ENCODE assay signal across 8 cellular contexts in the genomic region with DNA sequence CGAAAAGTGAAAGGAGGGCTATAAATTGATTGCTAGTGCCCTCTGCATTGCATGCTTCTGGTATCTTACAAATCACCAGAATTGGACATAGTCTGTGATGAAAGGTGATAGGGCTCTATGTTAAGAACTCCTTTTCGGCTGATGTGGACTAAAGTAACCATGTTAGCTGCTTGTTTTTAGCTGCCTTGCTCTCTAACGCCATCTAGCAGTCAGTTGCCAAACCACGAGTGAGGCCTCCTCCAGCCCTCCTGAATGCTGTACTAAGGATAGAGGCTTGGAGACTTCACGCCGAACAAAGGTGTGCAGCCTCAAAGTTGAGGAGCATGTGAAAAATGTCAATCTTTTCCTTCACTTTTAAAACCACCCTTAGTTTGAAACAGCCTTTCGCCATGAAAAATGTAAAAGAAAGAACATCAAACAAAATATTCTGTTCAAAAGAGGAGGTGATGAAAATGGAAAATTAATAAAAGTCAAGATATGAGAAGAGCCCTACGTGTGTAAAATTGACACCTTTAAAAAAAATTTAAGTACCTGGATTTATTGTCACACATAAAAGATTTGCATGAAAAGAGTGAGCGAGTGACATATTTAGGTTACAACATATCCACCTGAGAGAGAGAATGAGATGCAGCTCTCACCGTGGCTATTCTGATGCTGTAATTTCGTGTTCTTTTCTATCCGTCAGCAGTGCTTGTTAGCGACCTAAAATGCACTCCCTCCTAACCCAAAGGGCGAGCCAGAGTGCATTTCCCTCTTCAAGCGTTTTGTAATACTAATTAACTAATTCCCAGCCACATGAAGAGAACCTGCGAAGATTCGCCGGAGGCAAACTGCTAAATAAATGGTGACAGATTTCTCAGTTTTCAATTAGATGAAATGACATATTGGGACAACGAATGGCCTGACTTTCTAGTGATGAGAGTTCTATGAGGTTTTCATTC. TPM values are rescaled to one million over a fixed set of nuclear protein-coding genes. Genes with fewer than 3 reads are reported as not detected.
DNase-seq lines count a peak whose midpoint lies in the region; TF ChIP-seq lines count a peak whose summit lies in the region.

No MANE protein-coding gene starts in this region.

- no peaks in the 10 kb centered on the region for H3K36me3 Mint-ChIP-seq in brain

- no peak overlapping the region for H2AFZ ChIP-seq in MM.1S (ENCODE audit: low read length)

- peak; percentile 3 to 6 for DNase-seq in activated CD4-positive, alpha-beta T cell treated with anti-CD3 and anti-CD28 coated beads for 24 hours (ENCODE audit: low read depth in 2 of 2)
- DNase-seq in activated CD4-positive, alpha-beta T cell treated with anti-CD3 and anti-CD28 coated beads for 1 hour: no peak
- DNase-seq in HEK293T (ENCODE audit: extremely low spot score) (peak; percentile 77), MM.1S (peak; percentile 62), SK-N-DZ (ENCODE audit: low spot score) (peak; percentile 79), islet precursor cell (peak; percentile 86)
- DNase-seq in stimulated activated CD8-positive, alpha-beta memory T cell treated with anti-CD3 and anti-CD28 coated beads, Interleukin-15, amount 100 ng/mL, for 1 hour (ENCODE audit: low read depth): peak; percentile 2

- no peak overlapping the region for H3K4me3 ChIP-seq in MM.1S (ENCODE audit: low read length)

- H3K27me3 Mint-ChIP-seq in brain: no peaks in the 10 kb centered on the region

- POLR2A ChIA-PET in HEK293T (lab: Yijun Ruan, JAX): interaction anchor here (1.6 kb wide), 1 partner anchor 10 kb away, joined by 3 read pairs; no protein-coding TSS in a partner anchor

- H3K9me3 Mint-ChIP-seq in brain: peaks cover 0 to 4% (median 0%) of the 10 kb centered on the region in 5 experiments

- H3K9me2 ChIP-seq in MM.1S (replicated peaks; ENCODE audit: insufficient read depth, low read length): no peaks in the 10 kb centered on the region

- peaks cover 51% of the 10 kb centered on the region for H3K4me1 Mint-ChIP-seq in brain

- CTCF ChIA-PET in HEK293T (lab: Yijun Ruan, JAX): interaction anchor here (0.6 to 1.2 kb wide), 3 partner anchors 8 to 20 kb away, joined by 3 read pairs; partner anchors contain the start of gene LRRC53

- H3K4me3 Mint-ChIP-seq in brain: peak overlapping the region; percentile 62 to 80 (median 75)

- no peaks in the 10 kb centered on the region for H3K79me2 ChIP-seq in MM.1S (ENCODE audit: low read length)

- H3K9me3 ChIP-seq in MM.1S (replicated peaks; ENCODE audit: insufficient read depth, low read length): no peaks in the 10 kb centered on the region

- no peaks in the 10 kb centered on the region for H3K4me1 ChIP-seq in MM.1S (ENCODE audit: low read length)

- peak; percentile 78 for TF ChIP-seq CTCF in MM.1S (IDR thresholded peaks at IDR 0.05; ENCODE audit: low read length)
- peak; percentile 69 to 84 for TF ChIP-seq CTCF in brain (conservative IDR thresholded peaks at IDR 0.05)

- no peaks in the 10 kb centered on the region for H3K27me3 ChIP-seq in MM.1S (replicated peaks; ENCODE audit: insufficient read depth, low read length)

- no peaks in the 10 kb centered on the region for H3K36me3 ChIP-seq in MM.1S (replicated peaks; ENCODE audit: insufficient read depth, low read length)

- no peaks in the 10 kb centered on the region for H3F3A ChIP-seq in MM.1S (ENCODE audit: insufficient read depth, low read length)

- no peak overlapping the region for H3K27ac ChIP-seq in MM.1S (ENCODE audit: low read length)

- no peak overlapping the region for H3K9ac ChIP-seq in MM.1S (ENCODE audit: low read length)

- no peak overlapping the region for H3K4me2 ChIP-seq in MM.1S (ENCODE audit: low read depth, low read length)

- peak overlapping the region; percentile 86 to 95 (median 90) for H3K27ac Mint-ChIP-seq in brain

- H4K20me1 ChIP-seq in MM.1S (ENCODE audit: insufficient read depth, low read length): no peaks in the 10 kb centered on the region

TF ChIP-seq in HEK293T, 16 proteins besides CTCF, POLR2A, EP300 and RAD21:
- TF ChIP-seq ELF4 (IDR thresholded peaks at IDR 0.05): no peak
- no peak for TF ChIP-seq NFRKB (IDR thresholded peaks at IDR 0.05)
- no peak for TF ChIP-seq FOXA1 (IDR thresholded peaks at IDR 0.05)
- TF ChIP-seq TARDBP (IDR thresholded peaks at IDR 0.05): no peak

RNA-seq across cellular contexts. Expression of gene LRRC53, which starts 8.0 kb away (rescaled TPM):
- polyA plus RNA-seq in SK-N-DZ (2014; cell fraction: cytosol; rRNA removed): not detected in 2 replicates
- polyA plus RNA-seq in SK-N-DZ (2014; cell fraction: nucleus; rRNA removed): not detected in 2 replicates
- not detected for polyA plus RNA-seq in brain (ENCODE audit: insufficient read depth, low read depth, low replicate concordance)
